In genomic region chr15:33086500-33087141, GRCh38 we compare ENCODE assay signal across 8 cellular contexts.
A peak's percentile ranks its signal among the peaks of the same experiment; 100 is the strongest.
DNase-seq lines count a peak whose midpoint lies in the region; ATAC-seq and TF ChIP-seq lines count a peak whose summit lies in the region.

No MANE protein-coding gene starts in this region.

- no peak overlapping the region for H3K4me2 ChIP-seq in HCT116 (ENCODE audit: low read length)

- TF ChIP-seq CTCF in HCT116 (IDR thresholded peaks at IDR 0.05 in 2 of 3, conservative IDR thresholded peaks at IDR 0.05 in 1 of 3; ENCODE audit: borderline replicate concordance in 1 of 3, insufficient read depth in 1 of 3, low read depth in 2 of 3, low read length in 2 of 3) (peak; percentile 44 to 72 (median 53); a peak in 5 of 6 replicates), RWPE2 (IDR thresholded peaks at IDR 0.05; ENCODE audit: poor library complexity, severe bottlenecking) (peak; percentile 98), esophagus squamous epithelium (IDR thresholded peaks at IDR 0.05) (peak in 5 of 6 experiments; percentile 36 to 64 (median 40)), prostate gland (IDR thresholded peaks at IDR 0.05) (peak in 3 of 4 experiments; percentile 43 to 63 (median 51))

- peak; percentile 52 for DNase-seq in COR-L47 (lab: John Stamatoyannopoulos, UW)
- peak; percentile 42 for DNase-seq in HCT116 (ENCODE audit: low read depth, low spot score)
- no peak for DNase-seq in RWPE2 (ENCODE audit: low spot score)
- no peak for DNase-seq in esophagus squamous epithelium (lab: John Stamatoyannopoulos, UW)
- DNase-seq in prostate gland (ENCODE audit: low spot score) = no peak
- no peak for DNase-seq in GF-D8 (lab: John Stamatoyannopoulos, UW)
- DNase-seq in NCI-H524 treated with DMSO at 0.1 percent for 48 hours (lab: John Stamatoyannopoulos, UW) = no peak

- H3K36me3 ChIP-seq in HCT116 (ENCODE audit: control insufficient read depth in 1 of 2, insufficient read depth in 2 of 2, low read length in 2 of 2) (no peaks in the 10 kb centered on the region), RWPE2 (ENCODE audit: low read depth) (no peaks in the 10 kb centered on the region), esophagus squamous epithelium (no peaks in the 10 kb centered on the region), prostate gland (no peaks in the 10 kb centered on the region)

- WGBS in esophagus squamous epithelium, 2 donors = 16 to 19% methylated on average over 4 of the region's 4 CpGs
- WGBS in prostate gland = 18% methylated on average over 4 of the region's 4 CpGs

- H3K9ac ChIP-seq in HCT116 (ENCODE audit: low read length) = no peak overlapping the region

- intact Hi-C loops in HCT116 (cut with micrococcal nuclease) = loop anchor here (1.0 to 10.0 kb wide), 3 partner anchors 46 to 618 kb away; no protein-coding TSS in a partner anchor
- intact Hi-C loops in esophagus squamous epithelium (cut with DNase I) = loop anchor here (10.0 kb wide), 1 partner anchor 48 kb away; no protein-coding TSS in a partner anchor
- intact Hi-C loops in prostate gland (cut with DNase I) = loop anchor here (5.0 to 10.0 kb wide), 2 partner anchors 46 to 618 kb away; no protein-coding TSS in a partner anchor

- peak overlapping the region; percentile 66 for H2AFZ ChIP-seq in HCT116 (ENCODE audit: low read depth, low read length, poor library complexity, severe bottlenecking)

- no peaks in the 10 kb centered on the region for H4K20me1 ChIP-seq in HCT116 (ENCODE audit: insufficient read depth)

- no peaks in the 10 kb centered on the region for H3K79me2 ChIP-seq in HCT116 (ENCODE audit: insufficient read depth, low read length)

- H3K27ac ChIP-seq in HCT116 (ENCODE audit: low read depth, low read length) = no peak overlapping the region
- no peak overlapping the region for H3K27ac ChIP-seq in RWPE2 (ENCODE audit: poor library complexity, severe bottlenecking)
- no peak overlapping the region for H3K27ac ChIP-seq in esophagus squamous epithelium
- no peak overlapping the region for H3K27ac ChIP-seq in prostate gland

- H3K4me1 ChIP-seq in HCT116 (ENCODE audit: control insufficient read depth in 1 of 2, insufficient read depth in 2 of 2, low read length in 2 of 2) (peaks cover 13 to 21% of the 10 kb centered on the region in 2 experiments), RWPE2 (ENCODE audit: insufficient read depth, poor library complexity, severe bottlenecking) (peaks cover 34% of the 10 kb centered on the region), esophagus squamous epithelium (peaks cover 9 to 33% (median 16%) of the 10 kb centered on the region in 3 donors), prostate gland (replicated peaks) (no peaks in the 10 kb centered on the region)

- POLR2A ChIA-PET in HCT116 (lab: Charles Lee) = no interaction called here

- no TSS peak for BruUV-seq in HCT116 (replicated peaks; lab: Mats Ljungman, UMichigan)

- no peaks in the 10 kb centered on the region for H3K27me3 ChIP-seq in HCT116 (ENCODE audit: insufficient read depth, low read length)
- no peaks in the 10 kb centered on the region for H3K27me3 ChIP-seq in RWPE2 (ENCODE audit: insufficient read depth, poor library complexity, severe bottlenecking)
- H3K27me3 ChIP-seq in esophagus squamous epithelium = peaks cover 0 to 3% (median 0%) of the 10 kb centered on the region in 4 donors
- H3K27me3 ChIP-seq in prostate gland (replicated peaks; ENCODE audit: insufficient read depth) = no peaks in the 10 kb centered on the region

- H3K9me3 ChIP-seq in HCT116 (ENCODE audit: control insufficient read depth in 1 of 2, insufficient read depth in 1 of 2, low read depth in 1 of 2, low read length in 2 of 2) (no peaks in the 10 kb centered on the region), RWPE2 (ENCODE audit: severe bottlenecking) (no peaks in the 10 kb centered on the region), esophagus squamous epithelium (no peaks in the 10 kb centered on the region), prostate gland (no peaks in the 10 kb centered on the region)

- H3K4me3 ChIP-seq in HCT116 (replicated peaks in 1 of 2; ENCODE audit: low read depth in 1 of 2, low read length in 2 of 2) (no peak overlapping the region), RWPE2 (ENCODE audit: severe bottlenecking) (no peak overlapping the region), esophagus squamous epithelium (no peak overlapping the region), prostate gland (no peak overlapping the region)

- H3K9me2 ChIP-seq in HCT116 (ENCODE audit: insufficient read depth) = no peaks in the 10 kb centered on the region

- CTCF ChIA-PET in HCT116 (lab: Charles Lee) = interaction anchor here (0.6 to 5.6 kb wide), 20 partner anchors 8 to 643 kb away, joined by 3 to 83 read pairs (median 3); partner anchors contain the start of gene FMN1

- RAD21 ChIA-PET in HCT116 (lab: Charles Lee; ENCODE audit: low non-redundant PET in 1 of 2, low total read pairs in 2 of 2, uncharacterized antibody in 2 of 2, unreplicated experiment in 2 of 2) = interaction anchor here (0.8 to 2.6 kb wide), 3 partner anchors 46 to 614 kb away, joined by 4 to 15 read pairs (median 8); no protein-coding TSS in a partner anchor

- TF ChIP-seq POLR2A in HCT116 (IDR thresholded peaks at IDR 0.05; ENCODE audit: borderline replicate concordance, extremely low read depth, insufficient read depth, insufficient read length) = no peak
- no peak for TF ChIP-seq POLR2A in esophagus squamous epithelium (IDR thresholded peaks at IDR 0.05)
- no peak for TF ChIP-seq POLR2A in prostate gland (IDR thresholded peaks at IDR 0.05)

- ATAC-seq in HCT116 (peak; percentile 74), RWPE2 (ENCODE audit: low read depth) (peak; percentile 62), HG03432 (IDR thresholded peaks at IDR 0.05; ENCODE audit: unreplicated experiment) (no peak)

- TF ChIP-seq RAD21 in HCT116 (IDR thresholded peaks at IDR 0.05; ENCODE audit: low read depth) = peak; percentile 70

TF ChIP-seq in HCT116, 20 proteins besides CTCF, POLR2A, EP300 and RAD21 (continues in another document):
- no peak for TF ChIP-seq ZNF274 (IDR thresholded peaks at IDR 0.05; ENCODE audit: low read depth, low read length)
- no peak for TF ChIP-seq EGR1 (IDR thresholded peaks at IDR 0.05; ENCODE audit: low read depth)
- TF ChIP-seq EZH2phosphoT487 (IDR thresholded peaks at IDR 0.05; ENCODE audit: borderline replicate concordance) = no peak
- TF ChIP-seq SIN3A (IDR thresholded peaks at IDR 0.05; ENCODE audit: low read depth) = no peak
- no peak for TF ChIP-seq ELF1 (IDR thresholded peaks at IDR 0.05; ENCODE audit: borderline replicate concordance, low read depth)
- no peak for TF ChIP-seq POLR2AphosphoS5 (IDR thresholded peaks at IDR 0.05; ENCODE audit: low read depth, low read length)
- TF ChIP-seq ATF3 (IDR thresholded peaks at IDR 0.05) = no peak
- TF ChIP-seq CBX3 (IDR thresholded peaks at IDR 0.05; ENCODE audit: low read depth) = no peak
- TF ChIP-seq CEBPB (IDR thresholded peaks at IDR 0.05; ENCODE audit: low read depth) = no peak
- TF ChIP-seq JUND (IDR thresholded peaks at IDR 0.05) = no peak
- TF ChIP-seq TCF7L2 (IDR thresholded peaks at IDR 0.05; ENCODE audit: borderline replicate concordance, extremely low read depth, insufficient read depth, insufficient read length) = no peak
- TF ChIP-seq SRF (IDR thresholded peaks at IDR 0.05; ENCODE audit: low read depth) = no peak
- TF ChIP-seq YY1 (IDR thresholded peaks at IDR 0.05; ENCODE audit: extremely low read depth, insufficient replicate concordance, low read depth, low read length) = no peak
- TF ChIP-seq EZH2 (IDR thresholded peaks at IDR 0.05) = no peak
- no peak for TF ChIP-seq REST (IDR thresholded peaks at IDR 0.05; ENCODE audit: low read depth)
- TF ChIP-seq MAX (IDR thresholded peaks at IDR 0.05) = no peak
- no peak for TF ChIP-seq FOSL1 (IDR thresholded peaks at IDR 0.05; ENCODE audit: low read depth)

Comparison
In these comparisons a context has a peak if more than half of its experiments do, and no peak if none do; other contexts are left out.
1. DNase-seq: peak in COR-L47 (single experiment) and HCT116 (single experiment); none in RWPE2 (single experiment), esophagus squamous epithelium (single experiment), prostate gland (single experiment), GF-D8 (single experiment) and NCI-H524 treated with DMSO at 0.1 percent for 48 hours (single experiment).
2. CTCF ChIP-seq: peak in every context shown above with its lines; median percentile 98 in RWPE2; 53 in HCT116; 51 in prostate gland; 40 in esophagus squamous epithelium.